Comparison of ENCODE assay signal across 8 cellular contexts in genomic region chr12:75641031-75641780, GRCh38.
DNase-seq lines count a peak whose midpoint lies in the region; FAIRE-seq and TF ChIP-seq lines count a peak whose summit lies in the region.

No MANE protein-coding gene starts in this region.

- no peak for TF ChIP-seq POLR2A in H54 (IDR thresholded peaks at IDR 0.05; ENCODE audit: low read depth, low read length)

- TF ChIP-seq CTCF in GM13977 (IDR thresholded peaks at IDR 0.05; ENCODE audit: extremely low read depth, insufficient read depth, missing control alignments) (no peak), dorsolateral prefrontal cortex (IDR thresholded peaks at IDR 0.05 in 54 of 56, conservative IDR thresholded peaks at IDR 0.05 in 2 of 56; ENCODE audit: low read depth in 1 of 56, partially characterized antibody in 56 of 56) (no peak)

- peak; percentile 46 for DNase-seq in GM13977 (ENCODE audit: low spot score)
- DNase-seq in H54 (ENCODE audit: insufficient read length, low spot score), result peak; percentile 27
- peak; percentile 78 for DNase-seq in LHCN-M2 (ENCODE audit: low read depth)
- DNase-seq in activated CD8-positive, alpha-beta memory T cell treated with anti-CD3 and anti-CD28 coated beads, Interleukin-2, amount 50 U/mL, for 48 hours, result peak; percentile 64
- peak; percentile 97 for DNase-seq in kidney glomerular epithelial cell (lab: John Stamatoyannopoulos, UW)
- no peak for DNase-seq in NCI-H446 (lab: John Stamatoyannopoulos, UW)
- DNase-seq in dorsolateral prefrontal cortex, result no peak
- no peak for DNase-seq in NCI-H748 treated with DMSO at 0.1 percent for 48 hours (lab: John Stamatoyannopoulos, UW)

- peak; percentile 100 for FAIRE-seq in H54 (lab: Jason Lieb, UNC)

- no peaks in the 10 kb centered on the region for H3K27me3 ChIP-seq in dorsolateral prefrontal cortex

- in situ Hi-C loops in GM13977 (cut with MboI; ENCODE audit: low pct_unique_long_range_greater_than_20kb, low sequenced_read_pairs, unreplicated experiment), result no loop called here

- no peak overlapping the region for H3K27ac ChIP-seq in dorsolateral prefrontal cortex

- intact Hi-C loops in dorsolateral prefrontal cortex (cut with DNase I), result no loop called here

- no peak overlapping the region for H3K4me3 ChIP-seq in dorsolateral prefrontal cortex

Comparison
In these comparisons a context has a peak if more than half of its experiments do, and no peak if none do; other contexts are left out.
1. DNase-seq: peak in GM13977 (single experiment), H54 (single experiment), LHCN-M2 (single experiment), activated CD8-positive, alpha-beta memory T cell treated with anti-CD3 and anti-CD28 coated beads, Interleukin-2, amount 50 U/mL, for 48 hours (single experiment) and kidney glomerular epithelial cell (single experiment); none in NCI-H446 (0 of 2), dorsolateral prefrontal cortex (0 of 10) and NCI-H748 treated with DMSO at 0.1 percent for 48 hours (single experiment).